ENCODE assay signal across 1 cellular context in the genomic region with DNA sequence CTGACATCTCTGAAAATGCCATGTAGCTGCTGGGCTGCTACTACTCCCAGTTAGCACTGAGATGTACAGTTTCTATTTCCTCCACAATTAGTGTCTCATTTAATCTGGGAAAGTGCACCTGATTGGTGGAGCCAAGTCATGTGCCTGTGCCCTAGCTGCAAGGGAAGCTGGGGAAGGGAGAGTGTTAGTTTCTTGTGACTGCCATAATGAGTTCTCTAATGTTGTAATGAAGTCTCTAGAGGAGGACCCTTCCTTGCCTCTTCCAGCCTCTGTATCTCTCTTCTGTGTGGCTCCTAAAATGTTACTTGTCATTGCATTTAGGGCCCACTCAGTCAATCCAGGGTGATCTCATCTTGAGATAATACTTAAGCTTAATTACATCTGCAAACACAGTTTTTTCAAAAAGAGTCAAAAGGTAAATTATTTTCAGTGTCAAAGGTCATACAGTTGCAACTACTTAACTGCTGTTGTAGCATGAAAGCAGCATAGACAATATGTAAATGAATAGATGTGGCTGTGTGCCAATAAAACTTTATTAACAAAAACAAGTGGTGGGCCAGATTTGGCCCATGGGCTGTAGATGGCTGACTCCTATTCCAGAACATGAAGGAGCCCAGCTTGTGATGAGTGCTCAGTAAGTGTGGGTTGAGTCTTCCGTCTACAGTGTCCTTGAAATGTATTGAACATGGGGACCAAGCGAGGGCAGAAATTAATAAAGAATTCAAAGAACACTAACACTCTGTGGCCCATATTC.
A peak's percentile ranks its signal among the peaks of the same experiment; 100 is the strongest.
TF ChIP-seq lines count a peak whose summit lies in the region.

No MANE protein-coding gene starts in this region.

TF ChIP-seq in HepG2, 621 proteins besides CTCF, POLR2A, EP300 and RAD21 (continued from another document):
- TF ChIP-seq, protein P1, sequence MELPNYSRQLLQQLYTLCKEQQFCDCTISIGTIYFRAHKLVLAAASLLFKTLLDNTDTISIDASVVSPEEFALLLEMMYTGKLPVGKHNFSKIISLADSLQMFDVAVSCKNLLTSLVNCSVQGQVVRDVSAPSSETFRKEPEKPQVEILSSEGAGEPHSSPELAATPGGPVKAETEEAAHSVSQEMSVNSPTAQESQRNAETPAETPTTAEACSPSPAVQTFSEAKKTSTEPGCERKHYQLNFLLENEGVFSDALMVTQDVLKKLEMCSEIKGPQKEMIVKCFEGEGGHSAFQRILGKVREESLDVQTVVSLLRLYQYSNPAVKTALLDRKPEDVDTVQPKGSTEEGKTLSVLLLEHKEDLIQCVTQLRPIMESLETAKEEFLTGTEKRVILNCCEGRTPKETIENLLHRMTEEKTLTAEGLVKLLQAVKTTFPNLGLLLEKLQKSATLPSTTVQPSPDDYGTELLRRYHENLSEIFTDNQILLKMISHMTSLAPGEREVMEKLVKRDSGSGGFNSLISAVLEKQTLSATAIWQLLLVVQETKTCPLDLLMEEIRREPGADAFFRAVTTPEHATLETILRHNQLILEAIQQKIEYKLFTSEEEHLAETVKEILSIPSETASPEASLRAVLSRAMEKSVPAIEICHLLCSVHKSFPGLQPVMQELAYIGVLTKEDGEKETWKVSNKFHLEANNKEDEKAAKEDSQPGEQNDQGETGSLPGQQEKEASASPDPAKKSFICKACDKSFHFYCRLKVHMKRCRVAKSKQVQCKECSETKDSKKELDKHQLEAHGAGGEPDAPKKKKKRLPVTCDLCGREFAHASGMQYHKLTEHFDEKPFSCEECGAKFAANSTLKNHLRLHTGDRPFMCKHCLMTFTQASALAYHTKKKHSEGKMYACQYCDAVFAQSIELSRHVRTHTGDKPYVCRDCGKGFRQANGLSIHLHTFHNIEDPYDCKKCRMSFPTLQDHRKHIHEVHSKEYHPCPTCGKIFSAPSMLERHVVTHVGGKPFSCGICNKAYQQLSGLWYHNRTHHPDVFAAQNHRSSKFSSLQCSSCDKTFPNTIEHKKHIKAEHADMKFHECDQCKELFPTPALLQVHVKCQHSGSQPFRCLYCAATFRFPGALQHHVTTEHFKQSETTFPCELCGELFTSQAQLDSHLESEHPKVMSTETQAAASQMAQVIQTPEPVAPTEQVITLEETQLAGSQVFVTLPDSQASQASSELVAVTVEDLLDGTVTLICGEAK (IDR thresholded peaks at IDR 0.05), result peak; percentile 55
- TF ChIP-seq, protein P1 (CRISPR knock-in tag; IDR thresholded peaks at IDR 0.05), result peak; percentile 93
- TF ChIP-seq HMG20B (CRISPR knock-in tag; conservative IDR thresholded peaks at IDR 0.05), result no peak
- TF ChIP-seq KDM2A (CRISPR knock-in tag; IDR thresholded peaks at IDR 0.05; ENCODE audit: borderline replicate concordance, low read depth), result no peak
- TF ChIP-seq, protein P2, sequence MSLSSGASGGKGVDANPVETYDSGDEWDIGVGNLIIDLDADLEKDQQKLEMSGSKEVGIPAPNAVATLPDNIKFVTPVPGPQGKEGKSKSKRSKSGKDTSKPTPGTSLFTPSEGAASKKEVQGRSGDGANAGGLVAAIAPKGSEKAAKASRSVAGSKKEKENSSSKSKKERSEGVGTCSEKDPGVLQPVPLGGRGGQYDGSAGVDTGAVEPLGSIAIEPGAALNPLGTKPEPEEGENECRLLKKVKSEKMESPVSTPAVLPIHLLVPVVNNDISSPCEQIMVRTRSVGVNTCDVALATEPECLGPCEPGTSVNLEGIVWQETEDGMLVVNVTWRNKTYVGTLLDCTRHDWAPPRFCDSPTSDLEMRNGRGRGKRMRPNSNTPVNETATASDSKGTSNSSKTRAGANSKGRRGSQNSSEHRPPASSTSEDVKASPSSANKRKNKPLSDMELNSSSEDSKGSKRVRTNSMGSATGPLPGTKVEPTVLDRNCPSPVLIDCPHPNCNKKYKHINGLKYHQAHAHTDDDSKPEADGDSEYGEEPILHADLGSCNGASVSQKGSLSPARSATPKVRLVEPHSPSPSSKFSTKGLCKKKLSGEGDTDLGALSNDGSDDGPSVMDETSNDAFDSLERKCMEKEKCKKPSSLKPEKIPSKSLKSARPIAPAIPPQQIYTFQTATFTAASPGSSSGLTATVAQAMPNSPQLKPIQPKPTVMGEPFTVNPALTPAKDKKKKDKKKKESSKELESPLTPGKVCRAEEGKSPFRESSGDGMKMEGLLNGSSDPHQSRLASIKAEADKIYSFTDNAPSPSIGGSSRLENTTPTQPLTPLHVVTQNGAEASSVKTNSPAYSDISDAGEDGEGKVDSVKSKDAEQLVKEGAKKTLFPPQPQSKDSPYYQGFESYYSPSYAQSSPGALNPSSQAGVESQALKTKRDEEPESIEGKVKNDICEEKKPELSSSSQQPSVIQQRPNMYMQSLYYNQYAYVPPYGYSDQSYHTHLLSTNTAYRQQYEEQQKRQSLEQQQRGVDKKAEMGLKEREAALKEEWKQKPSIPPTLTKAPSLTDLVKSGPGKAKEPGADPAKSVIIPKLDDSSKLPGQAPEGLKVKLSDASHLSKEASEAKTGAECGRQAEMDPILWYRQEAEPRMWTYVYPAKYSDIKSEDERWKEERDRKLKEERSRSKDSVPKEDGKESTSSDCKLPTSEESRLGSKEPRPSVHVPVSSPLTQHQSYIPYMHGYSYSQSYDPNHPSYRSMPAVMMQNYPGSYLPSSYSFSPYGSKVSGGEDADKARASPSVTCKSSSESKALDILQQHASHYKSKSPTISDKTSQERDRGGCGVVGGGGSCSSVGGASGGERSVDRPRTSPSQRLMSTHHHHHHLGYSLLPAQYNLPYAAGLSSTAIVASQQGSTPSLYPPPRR (CRISPR knock-in tag; IDR thresholded peaks at IDR 0.05; ENCODE audit: borderline replicate concordance), result no peak
